In the genomic region with DNA sequence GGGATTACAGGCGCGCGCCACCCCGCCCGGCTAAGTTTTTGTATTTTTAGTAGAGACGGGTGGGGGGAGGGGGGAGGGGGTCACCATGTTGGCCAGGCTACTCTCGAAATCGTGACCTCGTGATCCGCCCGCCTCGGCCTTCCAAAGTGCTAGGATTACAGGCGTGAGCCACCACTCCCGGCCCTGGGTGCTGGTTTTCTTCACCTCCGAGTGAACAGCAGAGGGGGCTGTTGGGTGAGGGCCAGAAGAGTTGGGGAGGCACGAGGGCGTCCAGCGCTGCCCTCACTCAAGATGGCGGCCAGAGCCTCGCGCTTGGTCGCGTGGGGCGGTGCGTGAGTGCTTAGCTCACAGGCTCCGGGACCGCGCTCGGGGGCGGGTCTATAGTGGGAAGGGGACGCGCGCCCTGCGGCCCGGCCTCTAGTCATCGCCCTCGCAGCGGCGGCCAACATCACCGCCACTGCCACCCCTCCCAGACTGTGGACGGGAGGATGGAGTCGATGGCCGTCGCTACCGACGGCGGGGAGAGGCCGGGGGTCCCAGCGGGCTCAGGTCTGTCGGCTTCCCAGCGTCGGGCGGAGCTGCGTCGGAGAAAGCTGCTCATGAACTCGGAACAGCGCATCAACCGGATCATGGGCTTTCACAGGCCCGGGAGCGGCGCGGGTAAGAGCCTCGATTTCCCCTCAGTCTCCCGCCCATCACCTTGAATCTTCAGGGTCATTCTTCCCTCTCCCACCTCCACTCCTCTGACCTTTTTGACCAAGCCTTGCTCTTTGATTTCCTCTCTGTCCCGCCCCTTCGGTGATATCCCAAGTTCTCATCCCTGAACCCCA, we compare ENCODE assay signal across 1 cellular context.
TF ChIP-seq lines count a peak whose summit lies in the region.

CAMLG (plus strand) TSS at position 416 of the 830 bp plus-strand sequence; CDS start at position 489, 73 bp downstream.

TF ChIP-seq in HepG2, 621 proteins besides CTCF, POLR2A, EP300 and RAD21 (continued from another document and continues in another):
- TF ChIP-seq, protein P1, sequence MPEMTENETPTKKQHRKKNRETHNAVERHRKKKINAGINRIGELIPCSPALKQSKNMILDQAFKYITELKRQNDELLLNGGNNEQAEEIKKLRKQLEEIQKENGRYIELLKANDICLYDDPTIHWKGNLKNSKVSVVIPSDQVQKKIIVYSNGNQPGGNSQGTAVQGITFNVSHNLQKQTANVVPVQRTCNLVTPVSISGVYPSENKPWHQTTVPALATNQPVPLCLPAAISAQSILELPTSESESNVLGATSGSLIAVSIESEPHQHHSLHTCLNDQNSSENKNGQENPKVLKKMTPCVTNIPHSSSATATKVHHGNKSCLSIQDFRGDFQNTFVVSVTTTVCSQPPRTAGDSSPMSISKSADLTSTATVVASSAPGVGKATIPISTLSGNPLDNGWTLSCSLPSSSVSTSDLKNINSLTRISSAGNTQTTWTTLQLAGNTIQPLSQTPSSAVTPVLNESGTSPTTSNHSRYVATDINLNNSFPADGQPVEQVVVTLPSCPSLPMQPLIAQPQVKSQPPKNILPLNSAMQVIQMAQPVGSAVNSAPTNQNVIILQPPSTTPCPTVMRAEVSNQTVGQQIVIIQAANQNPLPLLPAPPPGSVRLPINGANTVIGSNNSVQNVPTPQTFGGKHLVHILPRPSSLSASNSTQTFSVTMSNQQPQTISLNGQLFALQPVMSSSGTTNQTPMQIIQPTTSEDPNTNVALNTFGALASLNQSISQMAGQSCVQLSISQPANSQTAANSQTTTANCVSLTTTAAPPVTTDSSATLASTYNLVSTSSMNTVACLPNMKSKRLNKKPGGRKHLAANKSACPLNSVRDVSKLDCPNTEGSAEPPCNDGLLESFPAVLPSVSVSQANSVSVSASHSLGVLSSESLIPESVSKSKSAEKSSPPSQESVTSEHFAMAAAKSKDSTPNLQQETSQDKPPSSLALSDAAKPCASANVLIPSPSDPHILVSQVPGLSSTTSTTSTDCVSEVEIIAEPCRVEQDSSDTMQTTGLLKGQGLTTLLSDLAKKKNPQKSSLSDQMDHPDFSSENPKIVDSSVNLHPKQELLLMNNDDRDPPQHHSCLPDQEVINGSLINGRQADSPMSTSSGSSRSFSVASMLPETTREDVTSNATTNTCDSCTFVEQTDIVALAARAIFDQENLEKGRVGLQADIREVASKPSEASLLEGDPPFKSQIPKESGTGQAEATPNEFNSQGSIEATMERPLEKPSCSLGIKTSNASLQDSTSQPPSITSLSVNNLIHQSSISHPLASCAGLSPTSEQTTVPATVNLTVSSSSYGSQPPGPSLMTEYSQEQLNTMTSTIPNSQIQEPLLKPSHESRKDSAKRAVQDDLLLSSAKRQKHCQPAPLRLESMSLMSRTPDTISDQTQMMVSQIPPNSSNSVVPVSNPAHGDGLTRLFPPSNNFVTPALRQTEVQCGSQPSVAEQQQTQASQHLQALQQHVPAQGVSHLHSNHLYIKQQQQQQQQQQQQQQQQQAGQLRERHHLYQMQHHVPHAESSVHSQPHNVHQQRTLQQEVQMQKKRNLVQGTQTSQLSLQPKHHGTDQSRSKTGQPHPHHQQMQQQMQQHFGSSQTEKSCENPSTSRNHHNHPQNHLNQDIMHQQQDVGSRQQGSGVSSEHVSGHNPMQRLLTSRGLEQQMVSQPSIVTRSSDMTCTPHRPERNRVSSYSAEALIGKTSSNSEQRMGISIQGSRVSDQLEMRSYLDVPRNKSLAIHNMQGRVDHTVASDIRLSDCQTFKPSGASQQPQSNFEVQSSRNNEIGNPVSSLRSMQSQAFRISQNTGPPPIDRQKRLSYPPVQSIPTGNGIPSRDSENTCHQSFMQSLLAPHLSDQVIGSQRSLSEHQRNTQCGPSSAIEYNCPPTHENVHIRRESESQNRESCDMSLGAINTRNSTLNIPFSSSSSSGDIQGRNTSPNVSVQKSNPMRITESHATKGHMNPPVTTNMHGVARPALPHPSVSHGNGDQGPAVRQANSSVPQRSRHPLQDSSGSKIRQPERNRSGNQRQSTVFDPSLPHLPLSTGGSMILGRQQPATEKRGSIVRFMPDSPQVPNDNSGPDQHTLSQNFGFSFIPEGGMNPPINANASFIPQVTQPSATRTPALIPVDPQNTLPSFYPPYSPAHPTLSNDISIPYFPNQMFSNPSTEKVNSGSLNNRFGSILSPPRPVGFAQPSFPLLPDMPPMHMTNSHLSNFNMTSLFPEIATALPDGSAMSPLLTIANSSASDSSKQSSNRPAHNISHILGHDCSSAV (CRISPR knock-in tag; IDR thresholded peaks at IDR 0.05; ENCODE audit: borderline replicate concordance), result no peak
- TF ChIP-seq ZNF781 (CRISPR knock-in tag; IDR thresholded peaks at IDR 0.05; ENCODE audit: borderline replicate concordance, not compliant biosample characterization) (no peak), NR2F6 (IDR thresholded peaks at IDR 0.05) (no peak), NR2F6 (CRISPR knock-in tag; IDR thresholded peaks at IDR 0.05) (peak; percentile 79), ZFP36 (IDR thresholded peaks at IDR 0.05; ENCODE audit: borderline replicate concordance, low read depth, low read length, partially characterized antibody) (no peak), HNRNPUL1 (IDR thresholded peaks at IDR 0.05; ENCODE audit: low read depth, low read length) (no peak), ZSCAN25 (CRISPR knock-in tag; IDR thresholded peaks at IDR 0.05) (peak; percentile 44; the same call in 1 of the 2 replicates), CREB1 (IDR thresholded peaks at IDR 0.05) (peak; percentile 89), CREB1 (CRISPR knock-in tag; IDR thresholded peaks at IDR 0.05) (peak; percentile 94), ETV5 (CRISPR knock-in tag; IDR thresholded peaks at IDR 0.05; ENCODE audit: borderline replicate concordance) (peak; percentile 61), ZNF234 (CRISPR knock-in tag; conservative IDR thresholded peaks at IDR 0.05) (no peak), PTBP1 (IDR thresholded peaks at IDR 0.05; ENCODE audit: low read depth, low read length, poor library complexity, severe bottlenecking) (no peak), ZNF350 (CRISPR knock-in tag; IDR thresholded peaks at IDR 0.05; ENCODE audit: borderline replicate concordance, low read depth) (peak; percentile 98), ZBTB38 (CRISPR knock-in tag; IDR thresholded peaks at IDR 0.05) (peak; percentile 91), STAT5B (CRISPR knock-in tag; IDR thresholded peaks at IDR 0.05) (no peak), ZNF574 (CRISPR knock-in tag; IDR thresholded peaks at IDR 0.05) (peak; percentile 98), ZNF253 (CRISPR knock-in tag; IDR thresholded peaks at IDR 0.05; ENCODE audit: borderline replicate concordance) (peak; percentile 48; the same call in 1 of the 2 replicates), AGO2 (optimal IDR thresholded peaks at IDR 0.05; ENCODE audit: low read depth, low read length) (peak; percentile 69), ARID3A (IDR thresholded peaks at IDR 0.05; ENCODE audit: low read depth, low read length) (no peak), PLRG1 (conservative IDR thresholded peaks at IDR 0.05) (no peak), ZSCAN20 (CRISPR knock-in tag; IDR thresholded peaks at IDR 0.05; ENCODE audit: borderline replicate concordance) (0 out of 2 replicates have a peak, but pooled peaks have one; percentile 29), REPIN1 (CRISPR knock-in tag; IDR thresholded peaks at IDR 0.05; ENCODE audit: borderline replicate concordance, low read depth) (peak; percentile 96), ELF4 (CRISPR knock-in tag; IDR thresholded peaks at IDR 0.05; ENCODE audit: borderline replicate concordance) (no peak), BRCA1 (CRISPR knock-in tag; IDR thresholded peaks at IDR 0.05) (peak; percentile 94; the same call in 1 of the 2 replicates), ZNF496 (CRISPR knock-in tag; IDR thresholded peaks at IDR 0.05; ENCODE audit: insufficient replicate concordance) (no peak), ZNF724P (CRISPR knock-in tag; IDR thresholded peaks at IDR 0.05; ENCODE audit: borderline replicate concordance) (peak; percentile 30; the same call in 1 of the 2 replicates)
- TF ChIP-seq, protein P2, sequence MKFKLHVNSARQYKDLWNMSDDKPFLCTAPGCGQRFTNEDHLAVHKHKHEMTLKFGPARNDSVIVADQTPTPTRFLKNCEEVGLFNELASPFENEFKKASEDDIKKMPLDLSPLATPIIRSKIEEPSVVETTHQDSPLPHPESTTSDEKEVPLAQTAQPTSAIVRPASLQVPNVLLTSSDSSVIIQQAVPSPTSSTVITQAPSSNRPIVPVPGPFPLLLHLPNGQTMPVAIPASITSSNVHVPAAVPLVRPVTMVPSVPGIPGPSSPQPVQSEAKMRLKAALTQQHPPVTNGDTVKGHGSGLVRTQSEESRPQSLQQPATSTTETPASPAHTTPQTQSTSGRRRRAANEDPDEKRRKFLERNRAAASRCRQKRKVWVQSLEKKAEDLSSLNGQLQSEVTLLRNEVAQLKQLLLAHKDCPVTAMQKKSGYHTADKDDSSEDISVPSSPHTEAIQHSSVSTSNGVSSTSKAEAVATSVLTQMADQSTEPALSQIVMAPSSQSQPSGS (CRISPR knock-in tag; IDR thresholded peaks at IDR 0.05), result peak; percentile 88; the same call in 1 of the 2 replicates
- TF ChIP-seq, protein P3, sequence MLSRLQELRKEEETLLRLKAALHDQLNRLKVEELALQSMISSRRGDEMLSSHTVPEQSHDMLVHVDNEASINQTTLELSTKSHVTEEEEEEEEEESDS (CRISPR knock-in tag; IDR thresholded peaks at IDR 0.05; ENCODE audit: borderline replicate concordance), result no peak
- TF ChIP-seq, protein P4, sequence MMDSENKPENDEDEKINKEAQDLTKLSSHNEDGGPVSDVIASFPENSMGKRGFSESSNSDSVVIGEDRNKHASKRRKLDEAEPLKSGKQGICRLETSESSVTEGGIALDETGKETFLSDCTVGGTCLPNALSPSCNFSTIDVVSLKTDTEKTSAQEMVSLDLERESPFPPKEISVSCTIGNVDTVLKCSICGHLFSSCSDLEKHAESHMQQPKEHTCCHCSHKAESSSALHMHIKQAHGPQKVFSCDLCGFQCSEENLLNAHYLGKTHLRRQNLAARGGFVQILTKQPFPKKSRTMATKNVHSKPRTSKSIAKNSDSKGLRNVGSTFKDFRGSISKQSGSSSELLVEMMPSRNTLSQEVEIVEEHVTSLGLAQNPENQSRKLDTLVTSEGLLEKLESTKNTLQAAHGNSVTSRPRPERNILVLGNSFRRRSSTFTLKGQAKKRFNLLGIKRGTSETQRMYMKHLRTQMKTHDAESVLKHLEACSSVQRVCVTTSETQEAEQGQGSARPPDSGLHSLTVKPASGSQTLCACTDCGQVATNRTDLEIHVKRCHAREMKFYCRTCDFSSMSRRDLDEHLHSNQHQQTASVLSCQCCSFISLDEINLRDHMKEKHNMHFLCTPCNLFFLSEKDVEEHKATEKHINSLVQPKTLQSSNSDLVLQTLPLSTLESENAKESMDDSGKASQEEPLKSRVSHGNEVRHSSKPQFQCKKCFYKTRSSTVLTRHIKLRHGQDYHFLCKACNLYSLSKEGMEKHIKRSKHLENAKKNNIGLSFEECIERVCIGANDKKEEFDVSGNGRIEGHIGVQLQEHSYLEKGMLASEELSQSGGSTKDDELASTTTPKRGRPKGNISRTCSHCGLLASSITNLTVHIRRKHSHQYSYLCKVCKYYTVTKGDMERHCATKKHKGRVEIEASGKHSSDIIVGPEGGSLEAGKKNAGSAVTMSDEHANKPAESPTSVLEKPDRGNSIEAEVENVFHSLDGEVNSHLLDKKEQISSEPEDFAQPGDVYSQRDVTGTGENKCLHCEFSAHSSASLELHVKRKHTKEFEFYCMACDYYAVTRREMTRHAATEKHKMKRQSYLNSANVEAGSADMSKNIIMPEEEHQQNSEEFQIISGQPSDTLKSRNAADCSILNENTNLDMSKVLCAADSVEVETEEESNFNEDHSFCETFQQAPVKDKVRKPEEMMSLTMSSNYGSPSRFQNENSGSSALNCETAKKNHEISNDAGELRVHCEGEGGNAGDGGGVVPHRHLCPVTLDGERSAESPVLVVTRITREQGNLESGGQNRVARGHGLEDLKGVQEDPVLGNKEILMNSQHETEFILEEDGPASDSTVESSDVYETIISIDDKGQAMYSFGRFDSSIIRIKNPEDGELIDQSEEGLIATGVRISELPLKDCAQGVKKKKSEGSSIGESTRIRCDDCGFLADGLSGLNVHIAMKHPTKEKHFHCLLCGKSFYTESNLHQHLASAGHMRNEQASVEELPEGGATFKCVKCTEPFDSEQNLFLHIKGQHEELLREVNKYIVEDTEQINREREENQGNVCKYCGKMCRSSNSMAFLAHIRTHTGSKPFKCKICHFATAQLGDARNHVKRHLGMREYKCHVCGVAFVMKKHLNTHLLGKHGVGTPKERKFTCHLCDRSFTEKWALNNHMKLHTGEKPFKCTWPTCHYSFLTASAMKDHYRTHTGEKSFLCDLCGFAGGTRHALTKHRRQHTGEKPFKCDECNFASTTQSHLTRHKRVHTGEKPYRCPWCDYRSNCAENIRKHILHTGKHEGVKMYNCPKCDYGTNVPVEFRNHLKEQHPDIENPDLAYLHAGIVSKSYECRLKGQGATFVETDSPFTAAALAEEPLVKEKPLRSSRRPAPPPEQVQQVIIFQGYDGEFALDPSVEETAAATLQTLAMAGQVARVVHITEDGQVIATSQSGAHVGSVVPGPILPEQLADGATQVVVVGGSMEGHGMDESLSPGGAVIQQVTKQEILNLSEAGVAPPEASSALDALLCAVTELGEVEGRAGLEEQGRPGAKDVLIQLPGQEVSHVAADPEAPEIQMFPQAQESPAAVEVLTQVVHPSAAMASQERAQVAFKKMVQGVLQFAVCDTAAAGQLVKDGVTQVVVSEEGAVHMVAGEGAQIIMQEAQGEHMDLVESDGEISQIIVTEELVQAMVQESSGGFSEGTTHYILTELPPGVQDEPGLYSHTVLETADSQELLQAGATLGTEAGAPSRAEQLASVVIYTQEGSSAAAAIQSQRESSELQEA (CRISPR knock-in tag; IDR thresholded peaks at IDR 0.05; ENCODE audit: not compliant biosample characterization), result peak; percentile 14
